Comparison of ENCODE assay signal across 1 cellular context in the genomic region with DNA sequence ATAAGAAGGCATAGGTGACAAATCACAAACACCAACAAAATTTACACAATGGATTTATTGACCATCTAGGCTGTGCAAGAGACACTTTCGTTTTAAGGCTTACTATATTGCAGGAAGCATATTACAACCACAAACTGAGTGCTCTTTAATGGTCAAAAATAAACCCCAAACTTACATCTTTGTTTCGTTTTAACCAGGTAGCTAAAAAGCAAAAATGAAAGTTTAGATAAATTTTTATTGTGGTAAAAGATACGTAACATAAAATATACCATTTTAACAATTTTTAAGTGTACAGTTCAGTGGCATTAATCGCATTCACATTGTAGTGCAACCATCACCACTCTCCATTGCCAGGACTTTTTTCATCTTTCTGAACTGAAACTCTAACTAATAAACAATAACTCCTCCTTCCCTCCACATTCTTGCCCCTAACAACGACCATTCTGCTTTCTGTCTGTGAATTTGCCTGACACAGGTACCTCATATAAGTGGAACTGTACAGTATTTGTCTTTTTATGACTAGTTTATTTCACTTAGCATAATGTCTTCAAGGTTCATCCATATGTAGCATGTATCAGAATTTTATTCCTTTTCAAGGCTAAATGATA.
A peak's percentile ranks its signal among the peaks of the same experiment; 100 is the strongest.
TF ChIP-seq lines count a peak whose summit lies in the region.

No MANE protein-coding gene starts in this region.

TF ChIP-seq in GM12878, 131 proteins besides CTCF, POLR2A, EP300 and RAD21 (continued from another document):
- TF ChIP-seq, protein P1, sequence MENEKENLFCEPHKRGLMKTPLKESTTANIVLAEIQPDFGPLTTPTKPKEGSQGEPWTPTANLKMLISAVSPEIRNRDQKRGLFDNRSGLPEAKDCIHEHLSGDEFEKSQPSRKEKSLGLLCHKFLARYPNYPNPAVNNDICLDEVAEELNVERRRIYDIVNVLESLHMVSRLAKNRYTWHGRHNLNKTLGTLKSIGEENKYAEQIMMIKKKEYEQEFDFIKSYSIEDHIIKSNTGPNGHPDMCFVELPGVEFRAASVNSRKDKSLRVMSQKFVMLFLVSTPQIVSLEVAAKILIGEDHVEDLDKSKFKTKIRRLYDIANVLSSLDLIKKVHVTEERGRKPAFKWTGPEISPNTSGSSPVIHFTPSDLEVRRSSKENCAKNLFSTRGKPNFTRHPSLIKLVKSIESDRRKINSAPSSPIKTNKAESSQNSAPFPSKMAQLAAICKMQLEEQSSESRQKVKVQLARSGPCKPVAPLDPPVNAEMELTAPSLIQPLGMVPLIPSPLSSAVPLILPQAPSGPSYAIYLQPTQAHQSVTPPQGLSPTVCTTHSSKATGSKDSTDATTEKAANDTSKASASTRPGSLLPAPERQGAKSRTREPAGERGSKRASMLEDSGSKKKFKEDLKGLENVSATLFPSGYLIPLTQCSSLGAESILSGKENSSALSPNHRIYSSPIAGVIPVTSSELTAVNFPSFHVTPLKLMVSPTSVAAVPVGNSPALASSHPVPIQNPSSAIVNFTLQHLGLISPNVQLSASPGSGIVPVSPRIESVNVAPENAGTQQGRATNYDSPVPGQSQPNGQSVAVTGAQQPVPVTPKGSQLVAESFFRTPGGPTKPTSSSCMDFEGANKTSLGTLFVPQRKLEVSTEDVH (IDR thresholded peaks at IDR 0.05; ENCODE audit: low read depth, partially characterized antibody), result no peak
- TF ChIP-seq MEF2B (IDR thresholded peaks at IDR 0.05; ENCODE audit: partially characterized antibody, poor library complexity, severe bottlenecking), result peak; percentile 49
- no peak for TF ChIP-seq CHD4 (IDR thresholded peaks at IDR 0.05)
- no peak for TF ChIP-seq KAT2A (conservative IDR thresholded peaks at IDR 0.05; ENCODE audit: control insufficient read depth, low read depth, low read length)
- no peak for TF ChIP-seq JUND (IDR thresholded peaks at IDR 0.05; ENCODE audit: low read depth, low read length)
- TF ChIP-seq ESRRA (IDR thresholded peaks at IDR 0.05; ENCODE audit: low read length), result no peak
- TF ChIP-seq SPI1 (IDR thresholded peaks at IDR 0.05; ENCODE audit: borderline replicate concordance, insufficient read depth, low read depth, low read length), result no peak
- no peak for TF ChIP-seq SREBF2 (IDR thresholded peaks at IDR 0.05; ENCODE audit: low read length)
- TF ChIP-seq, protein P2, sequence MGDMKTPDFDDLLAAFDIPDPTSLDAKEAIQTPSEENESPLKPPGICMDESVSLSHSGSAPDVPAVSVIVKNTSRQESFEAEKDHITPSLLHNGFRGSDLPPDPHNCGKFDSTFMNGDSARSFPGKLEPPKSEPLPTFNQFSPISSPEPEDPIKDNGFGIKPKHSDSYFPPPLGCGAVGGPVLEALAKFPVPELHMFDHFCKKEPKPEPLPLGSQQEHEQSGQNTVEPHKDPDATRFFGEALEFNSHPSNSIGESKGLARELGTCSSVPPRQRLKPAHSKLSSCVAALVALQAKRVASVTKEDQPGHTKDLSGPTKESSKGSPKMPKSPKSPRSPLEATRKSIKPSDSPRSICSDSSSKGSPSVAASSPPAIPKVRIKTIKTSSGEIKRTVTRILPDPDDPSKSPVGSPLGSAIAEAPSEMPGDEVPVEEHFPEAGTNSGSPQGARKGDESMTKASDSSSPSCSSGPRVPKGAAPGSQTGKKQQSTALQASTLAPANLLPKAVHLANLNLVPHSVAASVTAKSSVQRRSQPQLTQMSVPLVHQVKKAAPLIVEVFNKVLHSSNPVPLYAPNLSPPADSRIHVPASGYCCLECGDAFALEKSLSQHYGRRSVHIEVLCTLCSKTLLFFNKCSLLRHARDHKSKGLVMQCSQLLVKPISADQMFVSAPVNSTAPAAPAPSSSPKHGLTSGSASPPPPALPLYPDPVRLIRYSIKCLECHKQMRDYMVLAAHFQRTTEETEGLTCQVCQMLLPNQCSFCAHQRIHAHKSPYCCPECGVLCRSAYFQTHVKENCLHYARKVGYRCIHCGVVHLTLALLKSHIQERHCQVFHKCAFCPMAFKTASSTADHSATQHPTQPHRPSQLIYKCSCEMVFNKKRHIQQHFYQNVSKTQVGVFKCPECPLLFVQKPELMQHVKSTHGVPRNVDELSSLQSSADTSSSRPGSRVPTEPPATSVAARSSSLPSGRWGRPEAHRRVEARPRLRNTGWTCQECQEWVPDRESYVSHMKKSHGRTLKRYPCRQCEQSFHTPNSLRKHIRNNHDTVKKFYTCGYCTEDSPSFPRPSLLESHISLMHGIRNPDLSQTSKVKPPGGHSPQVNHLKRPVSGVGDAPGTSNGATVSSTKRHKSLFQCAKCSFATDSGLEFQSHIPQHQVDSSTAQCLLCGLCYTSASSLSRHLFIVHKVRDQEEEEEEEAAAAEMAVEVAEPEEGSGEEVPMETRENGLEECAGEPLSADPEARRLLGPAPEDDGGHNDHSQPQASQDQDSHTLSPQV (IDR thresholded peaks at IDR 0.05), result peak; percentile 53; the same call in 1 of the 2 replicates
- TF ChIP-seq, protein P3, sequence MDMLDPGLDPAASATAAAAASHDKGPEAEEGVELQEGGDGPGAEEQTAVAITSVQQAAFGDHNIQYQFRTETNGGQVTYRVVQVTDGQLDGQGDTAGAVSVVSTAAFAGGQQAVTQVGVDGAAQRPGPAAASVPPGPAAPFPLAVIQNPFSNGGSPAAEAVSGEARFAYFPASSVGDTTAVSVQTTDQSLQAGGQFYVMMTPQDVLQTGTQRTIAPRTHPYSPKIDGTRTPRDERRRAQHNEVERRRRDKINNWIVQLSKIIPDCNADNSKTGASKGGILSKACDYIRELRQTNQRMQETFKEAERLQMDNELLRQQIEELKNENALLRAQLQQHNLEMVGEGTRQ (IDR thresholded peaks at IDR 0.05; ENCODE audit: borderline replicate concordance, low read depth, low read length), result no peak
- TF ChIP-seq PML (IDR thresholded peaks at IDR 0.05; ENCODE audit: low read length), result no peak
- TF ChIP-seq KDM1A (IDR thresholded peaks at IDR 0.05; ENCODE audit: borderline replicate concordance), result no peak
- no peak for TF ChIP-seq EED (IDR thresholded peaks at IDR 0.05; ENCODE audit: low read depth)
- no peak for TF ChIP-seq SIN3A (IDR thresholded peaks at IDR 0.05; ENCODE audit: low read depth, low read length)
- TF ChIP-seq, protein P4, sequence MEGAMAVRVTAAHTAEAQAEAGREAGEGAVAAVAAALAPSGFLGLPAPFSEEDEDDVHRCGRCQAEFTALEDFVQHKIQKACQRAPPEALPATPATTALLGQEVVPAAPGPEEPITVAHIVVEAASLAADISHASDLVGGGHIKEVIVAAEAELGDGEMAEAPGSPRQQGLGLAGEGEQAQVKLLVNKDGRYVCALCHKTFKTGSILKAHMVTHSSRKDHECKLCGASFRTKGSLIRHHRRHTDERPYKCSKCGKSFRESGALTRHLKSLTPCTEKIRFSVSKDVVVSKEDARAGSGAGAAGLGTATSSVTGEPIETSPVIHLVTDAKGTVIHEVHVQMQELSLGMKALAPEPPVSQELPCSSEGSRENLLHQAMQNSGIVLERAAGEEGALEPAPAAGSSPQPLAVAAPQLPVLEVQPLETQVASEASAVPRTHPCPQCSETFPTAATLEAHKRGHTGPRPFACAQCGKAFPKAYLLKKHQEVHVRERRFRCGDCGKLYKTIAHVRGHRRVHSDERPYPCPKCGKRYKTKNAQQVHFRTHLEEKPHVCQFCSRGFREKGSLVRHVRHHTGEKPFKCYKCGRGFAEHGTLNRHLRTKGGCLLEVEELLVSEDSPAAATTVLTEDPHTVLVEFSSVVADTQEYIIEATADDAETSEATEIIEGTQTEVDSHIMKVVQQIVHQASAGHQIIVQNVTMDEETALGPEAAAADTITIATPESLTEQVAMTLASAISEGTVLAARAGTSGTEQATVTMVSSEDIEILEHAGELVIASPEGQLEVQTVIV (IDR thresholded peaks at IDR 0.05; ENCODE audit: borderline replicate concordance, partially characterized antibody), result no peak
- peak; percentile 55; the same call in 1 of the 2 replicates for TF ChIP-seq MTA2 (IDR thresholded peaks at IDR 0.05; ENCODE audit: low read depth)
- TF ChIP-seq, protein P5, sequence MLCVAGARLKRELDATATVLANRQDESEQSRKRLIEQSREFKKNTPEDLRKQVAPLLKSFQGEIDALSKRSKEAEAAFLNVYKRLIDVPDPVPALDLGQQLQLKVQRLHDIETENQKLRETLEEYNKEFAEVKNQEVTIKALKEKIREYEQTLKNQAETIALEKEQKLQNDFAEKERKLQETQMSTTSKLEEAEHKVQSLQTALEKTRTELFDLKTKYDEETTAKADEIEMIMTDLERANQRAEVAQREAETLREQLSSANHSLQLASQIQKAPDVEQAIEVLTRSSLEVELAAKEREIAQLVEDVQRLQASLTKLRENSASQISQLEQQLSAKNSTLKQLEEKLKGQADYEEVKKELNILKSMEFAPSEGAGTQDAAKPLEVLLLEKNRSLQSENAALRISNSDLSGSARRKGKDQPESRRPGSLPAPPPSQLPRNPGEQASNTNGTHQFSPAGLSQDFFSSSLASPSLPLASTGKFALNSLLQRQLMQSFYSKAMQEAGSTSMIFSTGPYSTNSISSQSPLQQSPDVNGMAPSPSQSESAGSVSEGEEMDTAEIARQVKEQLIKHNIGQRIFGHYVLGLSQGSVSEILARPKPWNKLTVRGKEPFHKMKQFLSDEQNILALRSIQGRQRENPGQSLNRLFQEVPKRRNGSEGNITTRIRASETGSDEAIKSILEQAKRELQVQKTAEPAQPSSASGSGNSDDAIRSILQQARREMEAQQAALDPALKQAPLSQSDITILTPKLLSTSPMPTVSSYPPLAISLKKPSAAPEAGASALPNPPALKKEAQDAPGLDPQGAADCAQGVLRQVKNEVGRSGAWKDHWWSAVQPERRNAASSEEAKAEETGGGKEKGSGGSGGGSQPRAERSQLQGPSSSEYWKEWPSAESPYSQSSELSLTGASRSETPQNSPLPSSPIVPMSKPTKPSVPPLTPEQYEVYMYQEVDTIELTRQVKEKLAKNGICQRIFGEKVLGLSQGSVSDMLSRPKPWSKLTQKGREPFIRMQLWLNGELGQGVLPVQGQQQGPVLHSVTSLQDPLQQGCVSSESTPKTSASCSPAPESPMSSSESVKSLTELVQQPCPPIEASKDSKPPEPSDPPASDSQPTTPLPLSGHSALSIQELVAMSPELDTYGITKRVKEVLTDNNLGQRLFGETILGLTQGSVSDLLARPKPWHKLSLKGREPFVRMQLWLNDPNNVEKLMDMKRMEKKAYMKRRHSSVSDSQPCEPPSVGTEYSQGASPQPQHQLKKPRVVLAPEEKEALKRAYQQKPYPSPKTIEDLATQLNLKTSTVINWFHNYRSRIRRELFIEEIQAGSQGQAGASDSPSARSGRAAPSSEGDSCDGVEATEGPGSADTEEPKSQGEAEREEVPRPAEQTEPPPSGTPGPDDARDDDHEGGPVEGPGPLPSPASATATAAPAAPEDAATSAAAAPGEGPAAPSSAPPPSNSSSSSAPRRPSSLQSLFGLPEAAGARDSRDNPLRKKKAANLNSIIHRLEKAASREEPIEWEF (IDR thresholded peaks at IDR 0.05; ENCODE audit: insufficient replicate concordance, low read depth, low read length), result no peak
- TF ChIP-seq, protein P6, sequence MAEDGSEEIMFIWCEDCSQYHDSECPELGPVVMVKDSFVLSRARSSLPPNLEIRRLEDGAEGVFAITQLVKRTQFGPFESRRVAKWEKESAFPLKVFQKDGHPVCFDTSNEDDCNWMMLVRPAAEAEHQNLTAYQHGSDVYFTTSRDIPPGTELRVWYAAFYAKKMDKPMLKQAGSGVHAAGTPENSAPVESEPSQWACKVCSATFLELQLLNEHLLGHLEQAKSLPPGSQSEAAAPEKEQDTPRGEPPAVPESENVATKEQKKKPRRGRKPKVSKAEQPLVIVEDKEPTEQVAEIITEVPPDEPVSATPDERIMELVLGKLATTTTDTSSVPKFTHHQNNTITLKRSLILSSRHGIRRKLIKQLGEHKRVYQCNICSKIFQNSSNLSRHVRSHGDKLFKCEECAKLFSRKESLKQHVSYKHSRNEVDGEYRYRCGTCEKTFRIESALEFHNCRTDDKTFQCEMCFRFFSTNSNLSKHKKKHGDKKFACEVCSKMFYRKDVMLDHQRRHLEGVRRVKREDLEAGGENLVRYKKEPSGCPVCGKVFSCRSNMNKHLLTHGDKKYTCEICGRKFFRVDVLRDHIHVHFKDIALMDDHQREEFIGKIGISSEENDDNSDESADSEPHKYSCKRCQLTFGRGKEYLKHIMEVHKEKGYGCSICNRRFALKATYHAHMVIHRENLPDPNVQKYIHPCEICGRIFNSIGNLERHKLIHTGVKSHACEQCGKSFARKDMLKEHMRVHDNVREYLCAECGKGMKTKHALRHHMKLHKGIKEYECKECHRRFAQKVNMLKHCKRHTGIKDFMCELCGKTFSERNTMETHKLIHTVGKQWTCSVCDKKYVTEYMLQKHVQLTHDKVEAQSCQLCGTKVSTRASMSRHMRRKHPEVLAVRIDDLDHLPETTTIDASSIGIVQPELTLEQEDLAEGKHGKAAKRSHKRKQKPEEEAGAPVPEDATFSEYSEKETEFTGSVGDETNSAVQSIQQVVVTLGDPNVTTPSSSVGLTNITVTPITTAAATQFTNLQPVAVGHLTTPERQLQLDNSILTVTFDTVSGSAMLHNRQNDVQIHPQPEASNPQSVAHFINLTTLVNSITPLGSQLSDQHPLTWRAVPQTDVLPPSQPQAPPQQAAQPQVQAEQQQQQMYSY (CRISPR knock-in tag; IDR thresholded peaks at IDR 0.05), result no peak
- TF ChIP-seq NR2F1 (conservative IDR thresholded peaks at IDR 0.05), result no peak
- TF ChIP-seq KLF5 (IDR thresholded peaks at IDR 0.05; ENCODE audit: partially characterized antibody), result no peak
- no peak for TF ChIP-seq ZNF207 (IDR thresholded peaks at IDR 0.05; ENCODE audit: borderline replicate concordance)
- TF ChIP-seq, protein P7, sequence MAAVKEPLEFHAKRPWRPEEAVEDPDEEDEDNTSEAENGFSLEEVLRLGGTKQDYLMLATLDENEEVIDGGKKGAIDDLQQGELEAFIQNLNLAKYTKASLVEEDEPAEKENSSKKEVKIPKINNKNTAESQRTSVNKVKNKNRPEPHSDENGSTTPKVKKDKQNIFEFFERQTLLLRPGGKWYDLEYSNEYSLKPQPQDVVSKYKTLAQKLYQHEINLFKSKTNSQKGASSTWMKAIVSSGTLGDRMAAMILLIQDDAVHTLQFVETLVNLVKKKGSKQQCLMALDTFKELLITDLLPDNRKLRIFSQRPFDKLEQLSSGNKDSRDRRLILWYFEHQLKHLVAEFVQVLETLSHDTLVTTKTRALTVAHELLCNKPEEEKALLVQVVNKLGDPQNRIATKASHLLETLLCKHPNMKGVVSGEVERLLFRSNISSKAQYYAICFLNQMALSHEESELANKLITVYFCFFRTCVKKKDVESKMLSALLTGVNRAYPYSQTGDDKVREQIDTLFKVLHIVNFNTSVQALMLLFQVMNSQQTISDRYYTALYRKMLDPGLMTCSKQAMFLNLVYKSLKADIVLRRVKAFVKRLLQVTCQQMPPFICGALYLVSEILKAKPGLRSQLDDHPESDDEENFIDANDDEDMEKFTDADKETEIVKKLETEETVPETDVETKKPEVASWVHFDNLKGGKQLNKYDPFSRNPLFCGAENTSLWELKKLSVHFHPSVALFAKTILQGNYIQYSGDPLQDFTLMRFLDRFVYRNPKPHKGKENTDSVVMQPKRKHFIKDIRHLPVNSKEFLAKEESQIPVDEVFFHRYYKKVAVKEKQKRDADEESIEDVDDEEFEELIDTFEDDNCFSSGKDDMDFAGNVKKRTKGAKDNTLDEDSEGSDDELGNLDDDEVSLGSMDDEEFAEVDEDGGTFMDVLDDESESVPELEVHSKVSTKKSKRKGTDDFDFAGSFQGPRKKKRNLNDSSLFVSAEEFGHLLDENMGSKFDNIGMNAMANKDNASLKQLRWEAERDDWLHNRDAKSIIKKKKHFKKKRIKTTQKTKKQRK (IDR thresholded peaks at IDR 0.05; ENCODE audit: low read depth, low read length), result no peak
- TF ChIP-seq RUNX3 (IDR thresholded peaks at IDR 0.05; ENCODE audit: low read length), result peak; percentile 95
- TF ChIP-seq ZBED1 (IDR thresholded peaks at IDR 0.05; ENCODE audit: borderline replicate concordance), result no peak
